In genomic region chr1:209008586-209008985, GRCh38 we compare ENCODE assay signal across 30 cellular contexts.
"Had no signal": no experiment of that assay in that cellular context is flagged by ENCODE, and none has a peak within 500 bp of the region (broad histone marks: within the 10 kb centered on the region; RNA-seq: fewer than 3 reads in every experiment).

No MANE protein-coding gene starts in this region.

- H3K36me3 Mint-ChIP-seq: activated naive CD4-positive, alpha-beta T cell treated with anti-CD3 and anti-CD28 coated beads, Interleukin-2, amount 10 ng/mL, durations not matched to agents 7 days and 5 days; activated naive CD4-positive, alpha-beta T cell treated with anti-CD3 and anti-CD28 coated beads, Interleukin-2, amount 50 U/mL, for 72 hours; activated naive CD8-positive, alpha-beta T cell treated with anti-CD3 and anti-CD28 coated beads, Interleukin-2, amount 10 ng/mL, durations not matched to agents 7 days and 5 days had no signal

- H3K4me1 ChIP-seq: ascending aorta had no signal

- H3K27ac Mint-ChIP-seq: activated B cell treated with CpG ODN at 0.5 μM for 24 hours; activated CD4-positive, alpha-beta memory T cell treated with anti-CD3 and anti-CD28 coated beads, Interleukin-2, amount 10 ng/mL, durations not matched to agents 7 days and 5 days; activated CD4-positive, alpha-beta T cell treated with anti-CD3 and anti-CD28 coated beads for 36 hours; activated CD4-positive, alpha-beta T cell treated with anti-CD3 and anti-CD28 coated beads, Interleukin-2, amount 10 ng/mL, durations not matched to agents 7 days and 5 days; activated naive CD4-positive, alpha-beta T cell treated with anti-CD3 and anti-CD28 coated beads, Interleukin-2, amount 10 ng/mL, durations not matched to agents 7 days and 5 days; activated naive CD4-positive, alpha-beta T cell treated with anti-CD3 and anti-CD28 coated beads, Interleukin-2, amount 50 U/mL, for 72 hours; activated naive CD8-positive, alpha-beta T cell treated with anti-CD3 and anti-CD28 coated beads, Interleukin-2, amount 10 ng/mL, durations not matched to agents 7 days and 5 days; activated T-cell treated with anti-CD3 and anti-CD28 coated beads, Interleukin-2, amount 50 U/mL, for 24 hours; activated T-cell treated with anti-CD3 and anti-CD28 coated beads, Interleukin-2, amount 50 U/mL, for 72 hours; dendritic cell treated with granulocyte-macrophage colony-stimulating factor and Interleukin-4, amounts not matched to agents 40 ng/mL and 50 ng/mL, for 4 days; endodermal cell; T-helper 17 cell; T-helper 2 cell treated with Interferon-gamma antibody and Interleukin-4, amounts not matched to agents 5 μg/mL and 100 μg/mL, for 36 hours had no signal

- H3K36me3 ChIP-seq: ascending aorta, brain microvascular endothelial cell, WERI-Rb-1 had no signal

- DNase-seq: activated B cell treated with CpG ODN at 0.5 μM for 24 hours; activated CD4-positive, alpha-beta memory T cell treated with anti-CD3 and anti-CD28 coated beads, Interleukin-2, amount 10 ng/mL, durations not matched to agents 7 days and 5 days; activated CD4-positive, alpha-beta T cell treated with anti-CD3 and anti-CD28 coated beads for 36 hours; activated CD4-positive, alpha-beta T cell treated with anti-CD3 and anti-CD28 coated beads, Interleukin-2, amount 10 ng/mL, durations not matched to agents 7 days and 5 days; activated CD4-positive, alpha-beta T cell treated with anti-CD3 and anti-CD28 coated beads, Interleukin-2, amount 50 U/mL, for 4 hours; activated CD8-positive, alpha-beta memory T cell treated with anti-CD3 and anti-CD28 coated beads, Interleukin-2, amount 50 U/mL, for 48 hours; activated gamma-delta T cell; activated naive CD4-positive, alpha-beta T cell; activated naive CD4-positive, alpha-beta T cell treated with anti-CD3 and anti-CD28 coated beads, Interleukin-2, amount 10 ng/mL, durations not matched to agents 7 days and 5 days; activated naive CD8-positive, alpha-beta T cell treated with anti-CD3 and anti-CD28 coated beads, Interleukin-2, amount 10 ng/mL, durations not matched to agents 7 days and 5 days; activated T-cell treated with anti-CD3 and anti-CD28 coated beads for 4 hours; activated T-cell treated with anti-CD3 and anti-CD28 coated beads, Interleukin-2, amount 50 U/mL, for 24 hours; activated T-cell treated with anti-CD3 and anti-CD28 coated beads, Interleukin-2, amount 50 U/mL, for 72 hours; brain microvascular endothelial cell; dorsolateral prefrontal cortex; effector memory CD4-positive, alpha-beta T cell; endodermal cell; foreskin fibroblast; head of caudate nucleus; T-helper 17 cell; T1000; WERI-Rb-1 had no signal

- H3K27ac ChIP-seq: ascending aorta, brain microvascular endothelial cell, coronary artery, dorsolateral prefrontal cortex, WERI-Rb-1 had no signal

- H3K4me3 Mint-ChIP-seq: activated B cell treated with CpG ODN at 0.5 μM for 24 hours; activated CD4-positive, alpha-beta memory T cell treated with anti-CD3 and anti-CD28 coated beads, Interleukin-2, amount 10 ng/mL, durations not matched to agents 7 days and 5 days; activated CD4-positive, alpha-beta T cell treated with anti-CD3 and anti-CD28 coated beads for 36 hours; activated CD4-positive, alpha-beta T cell treated with anti-CD3 and anti-CD28 coated beads, Interleukin-2, amount 10 ng/mL, durations not matched to agents 7 days and 5 days; activated naive CD4-positive, alpha-beta T cell treated with anti-CD3 and anti-CD28 coated beads, Interleukin-2, amount 10 ng/mL, durations not matched to agents 7 days and 5 days; activated naive CD8-positive, alpha-beta T cell treated with anti-CD3 and anti-CD28 coated beads, Interleukin-2, amount 10 ng/mL, durations not matched to agents 7 days and 5 days; activated T-cell treated with anti-CD3 and anti-CD28 coated beads, Interleukin-2, amount 50 U/mL, for 24 hours; activated T-cell treated with anti-CD3 and anti-CD28 coated beads, Interleukin-2, amount 50 U/mL, for 72 hours; central memory CD8-positive, alpha-beta T cell; dendritic cell treated with granulocyte-macrophage colony-stimulating factor and Interleukin-4, amounts not matched to agents 40 ng/mL and 50 ng/mL, for 4 days; endodermal cell; T-helper 17 cell; T-helper 2 cell treated with Interferon-gamma antibody and Interleukin-4, amounts not matched to agents 5 μg/mL and 100 μg/mL, for 36 hours had no signal

- H3K27me3 ChIP-seq: ascending aorta, brain microvascular endothelial cell, dorsolateral prefrontal cortex had no signal

- H3K9me3 ChIP-seq: ascending aorta had no signal

- ATAC-seq: activated CD4-positive, alpha-beta T cell treated with anti-CD3 and anti-CD28 coated beads for 36 hours; activated CD4-positive, CD25-positive, alpha-beta regulatory T cell treated with anti-CD3 and anti-CD28 coated beads, Interleukin-2, amount 50 U/mL, for 24 hours; activated naive CD4-positive, alpha-beta T cell treated with anti-CD3 and anti-CD28 coated beads, Interleukin-2, amount 50 U/mL, for 72 hours; activated T-cell treated with anti-CD3 and anti-CD28 coated beads, Interleukin-2, amount 50 U/mL, for 72 hours; esophagus mucosa; T-helper 17 cell had no signal

- H3K4me1 Mint-ChIP-seq: activated B cell treated with CpG ODN at 0.5 μM for 24 hours; activated CD4-positive, alpha-beta memory T cell treated with anti-CD3 and anti-CD28 coated beads, Interleukin-2, amount 10 ng/mL, durations not matched to agents 7 days and 5 days; activated CD4-positive, alpha-beta T cell treated with anti-CD3 and anti-CD28 coated beads for 36 hours; activated CD4-positive, alpha-beta T cell treated with anti-CD3 and anti-CD28 coated beads, Interleukin-2, amount 10 ng/mL, durations not matched to agents 7 days and 5 days; activated naive CD4-positive, alpha-beta T cell treated with anti-CD3 and anti-CD28 coated beads, Interleukin-2, amount 10 ng/mL, durations not matched to agents 7 days and 5 days; activated naive CD8-positive, alpha-beta T cell treated with anti-CD3 and anti-CD28 coated beads, Interleukin-2, amount 10 ng/mL, durations not matched to agents 7 days and 5 days; central memory CD8-positive, alpha-beta T cell; T-helper 17 cell had no signal

- H3K27me3 Mint-ChIP-seq: activated B cell treated with CpG ODN at 0.5 μM for 24 hours; activated CD4-positive, alpha-beta T cell treated with anti-CD3 and anti-CD28 coated beads for 36 hours; activated CD4-positive, alpha-beta T cell treated with anti-CD3 and anti-CD28 coated beads, Interleukin-2, amount 10 ng/mL, durations not matched to agents 7 days and 5 days; activated naive CD4-positive, alpha-beta T cell treated with anti-CD3 and anti-CD28 coated beads, Interleukin-2, amount 10 ng/mL, durations not matched to agents 7 days and 5 days; activated T-cell treated with anti-CD3 and anti-CD28 coated beads, Interleukin-2, amount 50 U/mL, for 24 hours; central memory CD8-positive, alpha-beta T cell; dendritic cell treated with granulocyte-macrophage colony-stimulating factor and Interleukin-4, amounts not matched to agents 40 ng/mL and 50 ng/mL, for 4 days had no signal

- H3K9me3 Mint-ChIP-seq: activated B cell treated with CpG ODN at 0.5 μM for 24 hours; activated CD4-positive, alpha-beta memory T cell treated with anti-CD3 and anti-CD28 coated beads, Interleukin-2, amount 10 ng/mL, durations not matched to agents 7 days and 5 days; activated CD4-positive, alpha-beta T cell treated with anti-CD3 and anti-CD28 coated beads, Interleukin-2, amount 10 ng/mL, durations not matched to agents 7 days and 5 days; activated naive CD4-positive, alpha-beta T cell treated with anti-CD3 and anti-CD28 coated beads, Interleukin-2, amount 10 ng/mL, durations not matched to agents 7 days and 5 days; activated naive CD4-positive, alpha-beta T cell treated with anti-CD3 and anti-CD28 coated beads, Interleukin-2, amount 50 U/mL, for 72 hours; activated naive CD8-positive, alpha-beta T cell treated with anti-CD3 and anti-CD28 coated beads, Interleukin-2, amount 10 ng/mL, durations not matched to agents 7 days and 5 days; activated T-cell treated with anti-CD3 and anti-CD28 coated beads, Interleukin-2, amount 50 U/mL, for 24 hours; activated T-cell treated with anti-CD3 and anti-CD28 coated beads, Interleukin-2, amount 50 U/mL, for 72 hours; central memory CD8-positive, alpha-beta T cell; dendritic cell treated with granulocyte-macrophage colony-stimulating factor and Interleukin-4, amounts not matched to agents 40 ng/mL and 50 ng/mL, for 4 days; endodermal cell; T-helper 2 cell treated with Interferon-gamma antibody and Interleukin-4, amounts not matched to agents 5 μg/mL and 100 μg/mL, for 36 hours had no signal

- H3K4me3 ChIP-seq: ascending aorta, coronary artery, dorsolateral prefrontal cortex had no signal
